25 cellular contexts compared by ENCODE assay signal in the genomic region with DNA sequence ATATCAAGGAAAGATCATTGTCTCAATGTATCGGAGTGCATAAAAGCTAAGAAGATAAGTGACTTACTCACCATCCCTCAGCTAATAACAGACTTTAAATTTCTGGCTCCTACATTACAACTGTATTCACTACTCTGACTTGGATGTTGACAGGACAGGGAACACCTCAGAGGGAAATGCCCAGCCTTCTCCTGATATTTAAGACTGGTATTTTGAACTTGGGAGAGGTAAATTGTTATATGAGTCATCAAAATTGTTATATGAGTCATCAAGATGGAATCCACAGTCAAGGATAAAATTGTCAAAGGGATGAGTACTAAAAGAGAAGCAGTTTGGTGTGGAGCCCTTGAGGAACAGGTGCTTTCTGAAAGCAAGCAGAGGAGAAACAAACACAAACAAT.
DNase-seq lines count a peak whose midpoint lies in the region; ATAC-seq and TF ChIP-seq lines count a peak whose summit lies in the region.
"Had no signal": no experiment of that assay in that cellular context is flagged by ENCODE, and none has a peak within 500 bp of the region (broad histone marks: within the 10 kb centered on the region; RNA-seq: fewer than 3 reads in every experiment).

No MANE protein-coding gene starts in this region.

- no peak overlapping the region for H3K4me3 ChIP-seq in epithelial cell of proximal tubule (ENCODE audit: low read depth, low read length)
- H3K4me3 ChIP-seq: coronary artery, left lung, MG63, Peyer's patch, testis had no signal

- ATAC-seq in GM21390 (IDR thresholded peaks at IDR 0.05; ENCODE audit: unreplicated experiment) = no peak
- no peak for ATAC-seq in stimulated activated naive B cell treated with anti-CD40 and anti-IgM and Interleukin-4, amounts not matched to agents 10 μg/mL and 1 μg/mL and 100 μg/mL, for 72 hours (replicated peaks)
- no peak for ATAC-seq in GM18867 (IDR thresholded peaks at IDR 0.05; ENCODE audit: unreplicated experiment)
- ATAC-seq: left lung; SK-N-SH treated with all-trans-retinoic acid at 6 μM for 48 hours; stimulated activated memory B cell treated with anti-CD40 and anti-IgM and Interleukin-4, amounts not matched to agents 10 μg/mL and 1 μg/mL and 100 μg/mL, for 72 hours had no signal

- POLR2A ChIA-PET in RWPE1 (lab: Yijun Ruan, JAX; ENCODE audit: low non-redundant PET) = no interaction called here

- CTCF ChIA-PET in RWPE1 (lab: Yijun Ruan, JAX) = no interaction called here

- TF ChIP-seq CTCF in RWPE1 (conservative IDR thresholded peaks at IDR 0.05; ENCODE audit: low read depth) (no peak), epithelial cell of proximal tubule (conservative IDR thresholded peaks at IDR 0.05; ENCODE audit: low read depth, low read length) (no peak)

- no peaks in the 10 kb centered on the region for H3K36me3 Mint-ChIP-seq in activated T-helper 2 cell treated with anti-CD3 and anti-CD28 coated beads, Interferon-gamma antibody, Interleukin-2, Interleukin-4, amounts not matched to agents 10 μg/mL and 5 μg/mL and 100 μg/mL, durations not matched to agents 14 hours and 24 hours and 36 hours (ENCODE audit: low read depth)
- no peaks in the 10 kb centered on the region for H3K36me3 Mint-ChIP-seq in stimulated activated naive B cell treated with anti-CD40 and anti-IgM and Interleukin-4, amounts not matched to agents 10 μg/mL and 1 μg/mL and 100 μg/mL, for 72 hours
- H3K36me3 Mint-ChIP-seq: activated naive CD8-positive, alpha-beta T cell treated with anti-CD3 and anti-CD28 coated beads for 36 hours; CD14-positive monocyte; stimulated activated memory B cell treated with anti-CD40 and anti-IgM and Interleukin-4, amounts not matched to agents 10 μg/mL and 1 μg/mL and 100 μg/mL, for 72 hours had no signal

- no peak overlapping the region for H3K27ac ChIP-seq in RWPE1
- H3K27ac ChIP-seq: brain microvascular endothelial cell, coronary artery, left lung, Peyer's patch, testis had no signal

- no peak overlapping the region for H3K27ac Mint-ChIP-seq in activated T-helper 2 cell treated with anti-CD3 and anti-CD28 coated beads, Interferon-gamma antibody, Interleukin-2, Interleukin-4, amounts not matched to agents 10 μg/mL and 5 μg/mL and 100 μg/mL, durations not matched to agents 14 hours and 24 hours and 36 hours
- H3K27ac Mint-ChIP-seq in stimulated activated naive B cell treated with anti-CD40 and anti-IgM and Interleukin-4, amounts not matched to agents 10 μg/mL and 1 μg/mL and 100 μg/mL, for 72 hours = no peak overlapping the region
- H3K27ac Mint-ChIP-seq: activated naive CD8-positive, alpha-beta T cell treated with anti-CD3 and anti-CD28 coated beads for 36 hours; CD14-positive monocyte; endodermal cell; stimulated activated memory B cell treated with anti-CD40 and anti-IgM and Interleukin-4, amounts not matched to agents 10 μg/mL and 1 μg/mL and 100 μg/mL, for 72 hours had no signal

- peak; percentile 3 for DNase-seq in A172 (ENCODE audit: low spot score)
- peak; percentile 40 for DNase-seq in HS-5 (ENCODE audit: low read depth)
- DNase-seq in RWPE1 (ENCODE audit: low spot score) = peak; percentile 1
- DNase-seq in epithelial cell of proximal tubule (ENCODE audit: low read depth) = peak; percentile 22
- no peak for DNase-seq in activated T-helper 2 cell treated with anti-CD3 and anti-CD28 coated beads, Interferon-gamma antibody, Interleukin-2, Interleukin-4, amounts not matched to agents 10 μg/mL and 5 μg/mL and 100 μg/mL, durations not matched to agents 14 hours and 24 hours and 36 hours (ENCODE audit: low spot score)
- no peak for DNase-seq in stimulated activated naive B cell treated with anti-CD40 and anti-IgM and Interleukin-4, amounts not matched to agents 10 μg/mL and 1 μg/mL and 100 μg/mL, for 72 hours
- DNase-seq: activated CD4-positive, alpha-beta T cell treated with anti-CD3 and anti-CD28 coated beads for 1 hour; activated naive CD8-positive, alpha-beta T cell treated with anti-CD3 and anti-CD28 coated beads for 36 hours; brain microvascular endothelial cell; DMS153; endodermal cell; head of caudate nucleus; left lung; MG63; NCI-H446 treated with DMSO at 0.1 percent for 48 hours; NK-92 treated with Interleukin-12 subunit alpha and Interleukin-12 subunit beta, amount 100 ng/mL, for 24 hours; Peyer's patch; posterior cingulate gyrus; testis had no signal

- intact Hi-C loops in activated T-helper 2 cell treated with anti-CD3 and anti-CD28 coated beads, Interferon-gamma antibody, Interleukin-2, Interleukin-4, amounts not matched to agents 10 μg/mL and 5 μg/mL and 100 μg/mL, durations not matched to agents 14 hours and 24 hours and 36 hours (cut with micrococcal nuclease) = no loop called here

- no peaks in the 10 kb centered on the region for H3K4me1 Mint-ChIP-seq in activated T-helper 2 cell treated with anti-CD3 and anti-CD28 coated beads, Interferon-gamma antibody, Interleukin-2, Interleukin-4, amounts not matched to agents 10 μg/mL and 5 μg/mL and 100 μg/mL, durations not matched to agents 14 hours and 24 hours and 36 hours (ENCODE audit: low read depth)
- no peaks in the 10 kb centered on the region for H3K4me1 Mint-ChIP-seq in stimulated activated naive B cell treated with anti-CD40 and anti-IgM and Interleukin-4, amounts not matched to agents 10 μg/mL and 1 μg/mL and 100 μg/mL, for 72 hours
- H3K4me1 Mint-ChIP-seq: activated naive CD8-positive, alpha-beta T cell treated with anti-CD3 and anti-CD28 coated beads for 36 hours; CD14-positive monocyte; endodermal cell; stimulated activated memory B cell treated with anti-CD40 and anti-IgM and Interleukin-4, amounts not matched to agents 10 μg/mL and 1 μg/mL and 100 μg/mL, for 72 hours had no signal

- no peak overlapping the region for H3K4me3 Mint-ChIP-seq in activated T-helper 2 cell treated with anti-CD3 and anti-CD28 coated beads, Interferon-gamma antibody, Interleukin-2, Interleukin-4, amounts not matched to agents 10 μg/mL and 5 μg/mL and 100 μg/mL, durations not matched to agents 14 hours and 24 hours and 36 hours (ENCODE audit: low read depth)
- H3K4me3 Mint-ChIP-seq in stimulated activated naive B cell treated with anti-CD40 and anti-IgM and Interleukin-4, amounts not matched to agents 10 μg/mL and 1 μg/mL and 100 μg/mL, for 72 hours = no peak overlapping the region
- H3K4me3 Mint-ChIP-seq: activated naive CD8-positive, alpha-beta T cell treated with anti-CD3 and anti-CD28 coated beads for 36 hours; CD14-positive monocyte; endodermal cell; stimulated activated memory B cell treated with anti-CD40 and anti-IgM and Interleukin-4, amounts not matched to agents 10 μg/mL and 1 μg/mL and 100 μg/mL, for 72 hours had no signal

- peaks cover 8% of the 10 kb centered on the region for H3K9me3 Mint-ChIP-seq in activated T-helper 2 cell treated with anti-CD3 and anti-CD28 coated beads, Interferon-gamma antibody, Interleukin-2, Interleukin-4, amounts not matched to agents 10 μg/mL and 5 μg/mL and 100 μg/mL, durations not matched to agents 14 hours and 24 hours and 36 hours
- H3K9me3 Mint-ChIP-seq in stimulated activated naive B cell treated with anti-CD40 and anti-IgM and Interleukin-4, amounts not matched to agents 10 μg/mL and 1 μg/mL and 100 μg/mL, for 72 hours = peaks cover 0 to 2% of the 10 kb centered on the region in 2 donors
- H3K9me3 Mint-ChIP-seq: endodermal cell had no signal

- no peaks in the 10 kb centered on the region for H3K27me3 Mint-ChIP-seq in activated T-helper 2 cell treated with anti-CD3 and anti-CD28 coated beads, Interferon-gamma antibody, Interleukin-2, Interleukin-4, amounts not matched to agents 10 μg/mL and 5 μg/mL and 100 μg/mL, durations not matched to agents 14 hours and 24 hours and 36 hours (ENCODE audit: low read depth)
- H3K27me3 Mint-ChIP-seq in stimulated activated naive B cell treated with anti-CD40 and anti-IgM and Interleukin-4, amounts not matched to agents 10 μg/mL and 1 μg/mL and 100 μg/mL, for 72 hours = no peaks in the 10 kb centered on the region
- H3K27me3 Mint-ChIP-seq: activated naive CD8-positive, alpha-beta T cell treated with anti-CD3 and anti-CD28 coated beads for 36 hours; stimulated activated memory B cell treated with anti-CD40 and anti-IgM and Interleukin-4, amounts not matched to agents 10 μg/mL and 1 μg/mL and 100 μg/mL, for 72 hours had no signal

Comparison
In these comparisons a context has a peak if more than half of its experiments do, and no peak if none do; other contexts are left out.
1. DNase-seq: peak in A172 (single experiment), HS-5 (single experiment), RWPE1 (single experiment) and epithelial cell of proximal tubule (single experiment); none in activated T-helper 2 cell treated with anti-CD3 and anti-CD28 coated beads, Interferon-gamma antibody, Interleukin-2, Interleukin-4, amounts not matched to agents 10 μg/mL and 5 μg/mL and 100 μg/mL, durations not matched to agents 14 hours and 24 hours and 36 hours (single experiment) and stimulated activated naive B cell treated with anti-CD40 and anti-IgM and Interleukin-4, amounts not matched to agents 10 μg/mL and 1 μg/mL and 100 μg/mL, for 72 hours (single experiment).